25 cellular contexts compared by ENCODE assay signal in the genomic region with DNA sequence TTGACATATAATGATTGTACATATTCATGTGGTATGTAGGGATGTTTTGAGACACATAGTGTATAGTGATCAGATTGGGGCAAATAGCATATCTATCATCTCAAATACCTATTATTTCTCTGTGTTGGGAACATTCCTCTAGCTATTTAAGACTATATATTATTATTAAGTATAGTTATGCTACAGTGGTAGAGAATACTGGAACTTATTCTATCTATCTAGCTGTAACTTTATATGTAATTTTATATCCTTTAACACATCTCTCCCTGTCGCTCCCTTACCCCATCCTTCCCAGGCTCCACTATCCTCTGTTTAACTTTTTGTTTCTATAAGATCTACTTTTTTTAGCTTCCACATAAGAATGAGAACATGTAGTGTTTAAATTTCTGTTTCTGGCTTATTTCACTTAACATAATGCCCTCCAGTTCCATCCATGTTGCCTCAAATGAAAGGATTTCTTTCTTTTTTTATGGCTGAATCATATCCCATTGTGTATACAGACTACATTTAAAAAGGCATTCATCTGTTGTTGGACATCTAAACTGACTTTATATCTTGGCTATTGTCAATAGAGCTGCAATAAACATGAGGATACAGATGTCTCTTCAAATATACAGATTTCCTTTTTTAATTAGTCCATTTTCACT.
"Had no signal": no experiment of that assay in that cellular context is flagged by ENCODE, and none has a peak within 500 bp of the region (broad histone marks: within the 10 kb centered on the region; RNA-seq: fewer than 3 reads in every experiment).

No MANE protein-coding gene starts in this region.

- DNase-seq: naive thymus-derived CD4-positive, alpha-beta T cell; natural killer cell; occipital lobe; pancreas; posterior cingulate gyrus; psoas muscle; right cardiac atrium; spleen; stimulated activated CD4-positive, alpha-beta T cell treated with anti-CD3 and anti-CD28 coated beads, Interleukin-12 subunit alpha, Interleukin-12 subunit beta, amount 100 ng/mL, for 4 hours; stimulated activated CD4-positive, alpha-beta T cell treated with anti-CD3 and anti-CD28 coated beads, Interleukin-1b, Interleukin-23, amount 100 ng/mL, for 48 hours; stimulated activated CD4-positive, alpha-beta T cell treated with anti-CD3 and anti-CD28 coated beads, Interleukin-4, amount 100 ng/mL, for 1 hour; stimulated activated CD4-positive, alpha-beta T cell treated with anti-CD3 and anti-CD28 coated beads, Interleukin-4, amount 100 ng/mL, for 4 hours; stimulated activated CD8-positive, alpha-beta memory T cell treated with anti-CD3 and anti-CD28 coated beads, Interleukin-4, amount 100 ng/mL, for 48 hours; stimulated activated naive CD4-positive, alpha-beta T cell; stimulated activated naive CD8-positive, alpha-beta T cell treated with anti-CD3 and anti-CD28 coated beads, Interleukin-15, amount 100 ng/mL, for 72 hours; stimulated activated naive CD8-positive, alpha-beta T cell treated with anti-CD3 and anti-CD28 coated beads, Interleukin-15, Interleukin-2, amounts not matched to agents 100 U/mL and 50 U/mL, for 24 hours; substantia nigra; testis; tibial artery; transverse colon; upper lobe of right lung; uterus had no signal

- H3K27ac ChIP-seq: neural progenitor cell, pancreas, psoas muscle, skin epidermis, spleen, suprapubic skin, testis, tibial artery, transverse colon, upper lobe of right lung, uterus had no signal
